15 cellular contexts compared by ENCODE assay signal in the genomic region with DNA sequence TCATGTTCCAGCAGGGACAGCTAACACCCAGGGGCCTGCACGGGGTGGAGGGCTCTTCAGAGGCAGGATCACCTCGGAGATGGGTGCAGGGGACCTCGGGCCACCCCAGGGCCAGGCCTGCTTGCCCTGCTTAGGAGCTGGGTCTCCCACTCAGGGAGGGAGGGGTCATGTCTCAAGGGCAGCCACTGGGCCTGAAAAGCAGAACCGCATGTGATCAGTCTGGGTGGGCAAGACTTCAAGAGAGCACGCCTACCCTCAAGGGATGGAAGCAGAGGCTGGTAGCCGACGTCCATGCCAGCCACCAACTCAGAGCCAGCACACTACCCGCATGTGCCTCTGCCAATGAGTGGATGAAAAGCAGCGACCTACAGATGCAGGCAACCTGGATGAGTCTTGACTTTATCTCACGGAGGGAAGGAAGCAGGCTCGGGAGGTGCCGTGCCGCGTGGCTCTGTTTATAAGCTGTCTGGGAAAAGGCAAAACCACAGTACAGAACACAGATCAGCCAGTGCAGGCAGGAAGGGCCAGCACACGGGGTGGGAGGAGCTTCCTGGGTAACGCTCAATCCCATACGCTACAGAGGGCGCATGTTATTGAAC. TPM values are rescaled to one million over a fixed set of nuclear protein-coding genes. Genes with fewer than 3 reads are reported as not detected.
DNase-seq lines count a peak whose midpoint lies in the region; ATAC-seq and TF ChIP-seq lines count a peak whose summit lies in the region.
"Had no signal": no experiment of that assay in that cellular context is flagged by ENCODE, and none has a peak within 500 bp of the region (broad histone marks: within the 10 kb centered on the region; RNA-seq: fewer than 3 reads in every experiment).

No MANE protein-coding gene starts in this region.

- no peak overlapping the region for H3K4me3 ChIP-seq in BLaER1 treated with 17β-estradiol and CSF1 and Interleukin-3, amounts not matched to agents 10 nM and 100 nM
- H3K4me3 ChIP-seq: adrenal gland, heart right ventricle had no signal

- no peaks in the 10 kb centered on the region for H3K36me3 Mint-ChIP-seq in naive B cell

- peaks cover 10 to 31% (median 13%) of the 10 kb centered on the region in 11 experiments; a peak in 21 of 22 replicates for H3K27me3 ChIP-seq in BLaER1 treated with 17β-estradiol and CSF1 and Interleukin-3, amounts not matched to agents 10 nM and 100 nM

- no peaks in the 10 kb centered on the region for H3K36me3 ChIP-seq in BLaER1 treated with 17β-estradiol and CSF1 and Interleukin-3, amounts not matched to agents 10 nM and 100 nM
- H3K36me3 ChIP-seq: adrenal gland, heart right ventricle had no signal

- peaks cover 62 to 83% (median 79%) of the 10 kb centered on the region in 3 donors for H3K27me3 Mint-ChIP-seq in naive B cell

- H3K27ac ChIP-seq in BLaER1 treated with 17β-estradiol and CSF1 and Interleukin-3, amounts not matched to agents 10 nM and 100 nM, result no peak overlapping the region
- H3K27ac ChIP-seq in VCaP, result 0 out of 2 replicates have a peak overlapping the region, but pooled peaks have one; percentile 25
- H3K27ac ChIP-seq: adrenal gland, heart right ventricle had no signal

- TF ChIP-seq CTCF in VCaP (conservative IDR thresholded peaks at IDR 0.05), result no peak

- H3K4me1 Mint-ChIP-seq in naive B cell, result peaks cover 21 to 30% (median 24%) of the 10 kb centered on the region in 3 donors

- peaks cover 36 to 69% (median 53%) of the 10 kb centered on the region in 10 experiments for H3K4me1 ChIP-seq in BLaER1 treated with 17β-estradiol and CSF1 and Interleukin-3, amounts not matched to agents 10 nM and 100 nM
- H3K4me1 ChIP-seq: adrenal gland had no signal

- H3K9me3 Mint-ChIP-seq in naive B cell, result peaks cover 0 to 6% (median 0%) of the 10 kb centered on the region in 7 donors
- H3K9me3 Mint-ChIP-seq: nephron had no signal

- H3K9ac ChIP-seq in BLaER1 treated with 17β-estradiol and CSF1 and Interleukin-3, amounts not matched to agents 10 nM and 100 nM, result no peak overlapping the region; a peak in 2 of 22 replicates

- peak; percentile 78 for DNase-seq in GM03348 (ENCODE audit: low spot score)
- no peak for DNase-seq in naive B cell
- no peak for DNase-seq in NCI-H2171 treated with DMSO at 0.1 percent for 48 hours (lab: John Stamatoyannopoulos, UW)
- DNase-seq in NCI-H2081 treated with DMSO at 0.1 percent for 48 hours (lab: John Stamatoyannopoulos, UW), result no peak
- DNase-seq in HuH-7 (ENCODE audit: low spot score), result no peak
- DNase-seq: activated CD8-positive, alpha-beta memory T cell treated with anti-CD3 and anti-CD28 coated beads, Interleukin-2, amount 50 U/mL, for 4 hours; adrenal gland; left colon; NCI-H187 treated with DMSO at 0.1 percent for 48 hours; NCI-H69; stimulated activated naive CD8-positive, alpha-beta T cell treated with anti-CD3 and anti-CD28 coated beads, Interleukin-15, Interleukin-2, amounts not matched to agents 100 U/mL and 50 U/mL, for 24 hours had no signal

- H3K4me2 ChIP-seq in BLaER1 treated with 17β-estradiol and CSF1 and Interleukin-3, amounts not matched to agents 10 nM and 100 nM, result peak overlapping the region; percentile 35 to 77 (median 62)

- no peak for ATAC-seq in naive B cell (ENCODE audit: low read depth in 2 of 2)
- ATAC-seq: left colon; stimulated activated naive CD8-positive, alpha-beta T cell treated with anti-CD3 and anti-CD28 coated beads, Interleukin-15, Interleukin-2, amounts not matched to agents 100 U/mL and 50 U/mL, for 24 hours had no signal

- H3K9me3 ChIP-seq in BLaER1 treated with 17β-estradiol and CSF1 and Interleukin-3, amounts not matched to agents 10 nM and 100 nM (replicated peaks in 1 of 11), result peaks cover 0 to 1% (median 0%) of the 10 kb centered on the region in 11 experiments; a peak in 3 of 22 replicates
- H3K9me3 ChIP-seq: adrenal gland had no signal

- peak overlapping the region in 4 of 6 donors; percentile 13 to 59 (median 34) for H3K27ac Mint-ChIP-seq in naive B cell
- H3K27ac Mint-ChIP-seq: nephron had no signal

- peak overlapping the region in 1 of 8 donors; percentile 50 for H3K4me3 Mint-ChIP-seq in naive B cell
- H3K4me3 Mint-ChIP-seq: nephron had no signal

- peaks cover 0 to 4% (median 0%) of the 10 kb centered on the region in 11 experiments; a peak in 3 of 22 replicates for H4K20me1 ChIP-seq in BLaER1 treated with 17β-estradiol and CSF1 and Interleukin-3, amounts not matched to agents 10 nM and 100 nM

RNA-seq across cellular contexts. Expression of a gene that starts 16.0 kb away (rescaled TPM):
- polyA plus RNA-seq in naive B cell (ENCODE audit: low read depth in 6 of 6), result not detected

RNA-seq across cellular contexts. Expression of a gene that starts 53.2 kb away (rescaled TPM):
- 1 to 10 TPM in 5 of 6 donors, under 1 TPM in 1; 0.38 to 6.2 (median 4.0) TPM for polyA plus RNA-seq in naive B cell (ENCODE audit: low read depth in 6 of 6)
